ENCODE assay signal across 8 cellular contexts in genomic region chr3:177197934-177198484, GRCh38. TPM values are rescaled to one million over a fixed set of nuclear protein-coding genes. Genes with fewer than 3 reads are reported as not detected.
DNase-seq lines count a peak whose midpoint lies in the region; ATAC-seq lines count a peak whose summit lies in the region.

No MANE protein-coding gene starts in this region.

- H3K4me3 Mint-ChIP-seq in stimulated activated naive CD8-positive, alpha-beta T cell treated with anti-CD3 and anti-CD28 coated beads, Interleukin-15, Interleukin-2, amounts not matched to agents 100 ng/mL and 50 ng/mL, for 24 hours: peak overlapping the region; percentile 79
- H3K4me3 Mint-ChIP-seq in activated T-helper 1 cell treated with anti-CD3 and anti-CD28 coated beads, Interleukin-12 subunit alpha, Interleukin-12 subunit beta, Interleukin-2, Interleukin-4 antibody, amounts not matched to agents 30 ng/mL and 10 ng/mL and 1 ng/mL, durations not matched to agents 14 hours and 24 hours and 36 hours: peak overlapping the region; percentile 77

- intact Hi-C loops in activated T-helper 1 cell treated with anti-CD3 and anti-CD28 coated beads, Interleukin-12 subunit alpha, Interleukin-12 subunit beta, Interleukin-2, Interleukin-4 antibody, amounts not matched to agents 30 ng/mL and 10 ng/mL and 1 ng/mL, durations not matched to agents 14 hours and 24 hours and 36 hours (cut with micrococcal nuclease): loop anchor here (1.0 to 5.0 kb wide), 6 partner anchors 148 to 1949 kb away; partner anchors contain the start of gene PIK3CA

- H3K36me3 ChIP-seq in iPS-20b (ENCODE audit: insufficient read depth, low read depth, low read length) (no peaks in the 10 kb centered on the region), stomach smooth muscle (ENCODE audit: control insufficient read depth in 2 of 2, insufficient read depth in 2 of 2, low read length in 2 of 2) (no peaks in the 10 kb centered on the region)

- peaks cover 29% of the 10 kb centered on the region for H3K4me1 ChIP-seq in iPS-20b (ENCODE audit: insufficient read depth, low read length)
- H3K4me1 ChIP-seq in stomach smooth muscle (ENCODE audit: control insufficient read depth, insufficient read depth, low read length): peaks cover 13% of the 10 kb centered on the region

- H3K27ac Mint-ChIP-seq in stimulated activated naive CD8-positive, alpha-beta T cell treated with anti-CD3 and anti-CD28 coated beads, Interleukin-15, Interleukin-2, amounts not matched to agents 100 ng/mL and 50 ng/mL, for 24 hours: peak overlapping the region; percentile 78
- H3K27ac Mint-ChIP-seq in activated T-helper 1 cell treated with anti-CD3 and anti-CD28 coated beads, Interleukin-12 subunit alpha, Interleukin-12 subunit beta, Interleukin-2, Interleukin-4 antibody, amounts not matched to agents 30 ng/mL and 10 ng/mL and 1 ng/mL, durations not matched to agents 14 hours and 24 hours and 36 hours: peak overlapping the region; percentile 94

- no peaks in the 10 kb centered on the region for H3K9me3 ChIP-seq in iPS-20b (ENCODE audit: insufficient read depth, low read depth, low read length)
- no peaks in the 10 kb centered on the region for H3K9me3 ChIP-seq in stomach smooth muscle (ENCODE audit: control insufficient read depth in 2 of 2, low read length in 2 of 2)

- H3K9me3 Mint-ChIP-seq in stimulated activated naive CD8-positive, alpha-beta T cell treated with anti-CD3 and anti-CD28 coated beads, Interleukin-15, Interleukin-2, amounts not matched to agents 100 ng/mL and 50 ng/mL, for 24 hours: no peaks in the 10 kb centered on the region
- H3K9me3 Mint-ChIP-seq in activated T-helper 1 cell treated with anti-CD3 and anti-CD28 coated beads, Interleukin-12 subunit alpha, Interleukin-12 subunit beta, Interleukin-2, Interleukin-4 antibody, amounts not matched to agents 30 ng/mL and 10 ng/mL and 1 ng/mL, durations not matched to agents 14 hours and 24 hours and 36 hours: no peaks in the 10 kb centered on the region

- H3K4me3 ChIP-seq in iPS-20b (ENCODE audit: low read length) (peak overlapping the region; percentile 82), stomach smooth muscle (ENCODE audit: low read length in 2 of 2) (peak overlapping the region; percentile 72 to 75)

- H3K36me3 Mint-ChIP-seq in stimulated activated naive CD8-positive, alpha-beta T cell treated with anti-CD3 and anti-CD28 coated beads, Interleukin-15, Interleukin-2, amounts not matched to agents 100 ng/mL and 50 ng/mL, for 24 hours (ENCODE audit: low read depth): peaks cover 23% of the 10 kb centered on the region
- peaks cover 22% of the 10 kb centered on the region for H3K36me3 Mint-ChIP-seq in activated T-helper 1 cell treated with anti-CD3 and anti-CD28 coated beads, Interleukin-12 subunit alpha, Interleukin-12 subunit beta, Interleukin-2, Interleukin-4 antibody, amounts not matched to agents 30 ng/mL and 10 ng/mL and 1 ng/mL, durations not matched to agents 14 hours and 24 hours and 36 hours (ENCODE audit: low read depth)

- peaks cover 71% of the 10 kb centered on the region for H3K4me1 Mint-ChIP-seq in stimulated activated naive CD8-positive, alpha-beta T cell treated with anti-CD3 and anti-CD28 coated beads, Interleukin-15, Interleukin-2, amounts not matched to agents 100 ng/mL and 50 ng/mL, for 24 hours (ENCODE audit: low read depth)
- H3K4me1 Mint-ChIP-seq in activated T-helper 1 cell treated with anti-CD3 and anti-CD28 coated beads, Interleukin-12 subunit alpha, Interleukin-12 subunit beta, Interleukin-2, Interleukin-4 antibody, amounts not matched to agents 30 ng/mL and 10 ng/mL and 1 ng/mL, durations not matched to agents 14 hours and 24 hours and 36 hours (ENCODE audit: low read depth): peaks cover 68% of the 10 kb centered on the region

- H3K9ac ChIP-seq in iPS-20b (ENCODE audit: low read depth, low read length) (peak overlapping the region; percentile 96), stomach smooth muscle (ENCODE audit: low read length in 2 of 2) (peak overlapping the region; percentile 68 to 71)

- H3K27ac ChIP-seq in iPS-20b (ENCODE audit: low read length) (peak overlapping the region; percentile 59), stomach smooth muscle (ENCODE audit: low read length) (peak overlapping the region; percentile 81)

- H3K27me3 ChIP-seq in iPS-20b (ENCODE audit: insufficient read depth, low read length): no peaks in the 10 kb centered on the region
- H3K27me3 ChIP-seq in stomach smooth muscle (ENCODE audit: control insufficient read depth in 1 of 2, insufficient read depth in 2 of 2, low read length in 2 of 2): no peaks in the 10 kb centered on the region

- H3K27me3 Mint-ChIP-seq in stimulated activated naive CD8-positive, alpha-beta T cell treated with anti-CD3 and anti-CD28 coated beads, Interleukin-15, Interleukin-2, amounts not matched to agents 100 ng/mL and 50 ng/mL, for 24 hours: no peaks in the 10 kb centered on the region
- H3K27me3 Mint-ChIP-seq in activated T-helper 1 cell treated with anti-CD3 and anti-CD28 coated beads, Interleukin-12 subunit alpha, Interleukin-12 subunit beta, Interleukin-2, Interleukin-4 antibody, amounts not matched to agents 30 ng/mL and 10 ng/mL and 1 ng/mL, durations not matched to agents 14 hours and 24 hours and 36 hours (ENCODE audit: insufficient read depth): no peaks in the 10 kb centered on the region

- no peak for DNase-seq in stimulated activated naive CD8-positive, alpha-beta T cell treated with anti-CD3 and anti-CD28 coated beads, Interleukin-15, Interleukin-2, amounts not matched to agents 100 U/mL and 50 U/mL, for 24 hours
- DNase-seq in activated T-helper 1 cell treated with anti-CD3 and anti-CD28 coated beads, Interleukin-12 subunit alpha, Interleukin-12 subunit beta, Interleukin-2, Interleukin-4 antibody, amounts not matched to agents 30 ng/mL and 10 ng/mL and 1 ng/mL, durations not matched to agents 14 hours and 24 hours and 36 hours (ENCODE audit: low spot score): no peak
- DNase-seq in effector CD4-positive, alpha-beta T cell: no peak
- DNase-seq in hepatic stellate cell (ENCODE audit: low spot score): no peak

- ATAC-seq in stimulated activated naive CD8-positive, alpha-beta T cell treated with anti-CD3 and anti-CD28 coated beads, Interleukin-15, Interleukin-2, amounts not matched to agents 100 U/mL and 50 U/mL, for 24 hours: no peak
- ATAC-seq in GM21447 (IDR thresholded peaks at IDR 0.05; ENCODE audit: unreplicated experiment): no peak

RNA-seq across cellular contexts. Expression of gene TBL1XR1, which starts 0.7 kb away (rescaled TPM):
- 184 and 190 TPM in 2 replicates for total RNA-seq in activated T-helper 1 cell treated with anti-CD3 and anti-CD28 coated beads, Interleukin-12 subunit alpha, Interleukin-12 subunit beta, Interleukin-2, Interleukin-4 antibody, amounts not matched to agents 30 ng/mL and 10 ng/mL and 1 ng/mL, durations not matched to agents 14 hours and 24 hours and 36 hours
